1 cellular context compared by ENCODE assay signal in genomic region chr12:55829967-55830600, GRCh38.
A peak's percentile ranks its signal among the peaks of the same experiment; 100 is the strongest.
TF ChIP-seq lines count a peak whose summit lies in the region.

No MANE protein-coding gene starts in this region.

TF ChIP-seq in HepG2, 621 proteins besides CTCF, POLR2A, EP300 and RAD21 (continued from another document and continues in another):
- no peak for TF ChIP-seq GLMP (CRISPR knock-in tag; IDR thresholded peaks at IDR 0.05; ENCODE audit: borderline replicate concordance)
- peak; percentile 84 for TF ChIP-seq HNRNPLL (IDR thresholded peaks at IDR 0.05; ENCODE audit: low read depth, low read length, poor library complexity, severe bottlenecking)
- TF ChIP-seq NFKBIZ (CRISPR knock-in tag; IDR thresholded peaks at IDR 0.05), result no peak
- no peak for TF ChIP-seq ZBTB42 (CRISPR knock-in tag; IDR thresholded peaks at IDR 0.05)
- no peak for TF ChIP-seq BHLHE40 (IDR thresholded peaks at IDR 0.05; ENCODE audit: low read length)
- no peak for TF ChIP-seq CREBL2 (CRISPR knock-in tag; IDR thresholded peaks at IDR 0.05; ENCODE audit: borderline replicate concordance)
- no peak for TF ChIP-seq ARNTL (CRISPR knock-in tag; IDR thresholded peaks at IDR 0.05)
- no peak for TF ChIP-seq PRDM10 (CRISPR knock-in tag; IDR thresholded peaks at IDR 0.05; ENCODE audit: low read depth)
- no peak for TF ChIP-seq ZNF441 (CRISPR knock-in tag; IDR thresholded peaks at IDR 0.05; ENCODE audit: borderline replicate concordance)
- TF ChIP-seq NR2F6 (IDR thresholded peaks at IDR 0.05), result no peak
- TF ChIP-seq NR2F6 (CRISPR knock-in tag; IDR thresholded peaks at IDR 0.05), result 0 out of 2 replicates have a peak, but pooled peaks have one; percentile 3
- TF ChIP-seq MEF2D (CRISPR knock-in tag; IDR thresholded peaks at IDR 0.05), result no peak
- TF ChIP-seq KLF15 (CRISPR knock-in tag; IDR thresholded peaks at IDR 0.05; ENCODE audit: borderline replicate concordance), result no peak
- TF ChIP-seq, protein P1, sequence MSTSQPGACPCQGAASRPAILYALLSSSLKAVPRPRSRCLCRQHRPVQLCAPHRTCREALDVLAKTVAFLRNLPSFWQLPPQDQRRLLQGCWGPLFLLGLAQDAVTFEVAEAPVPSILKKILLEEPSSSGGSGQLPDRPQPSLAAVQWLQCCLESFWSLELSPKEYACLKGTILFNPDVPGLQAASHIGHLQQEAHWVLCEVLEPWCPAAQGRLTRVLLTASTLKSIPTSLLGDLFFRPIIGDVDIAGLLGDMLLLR (CRISPR knock-in tag; IDR thresholded peaks at IDR 0.05), result no peak
- TF ChIP-seq ZNF607 (CRISPR knock-in tag; IDR thresholded peaks at IDR 0.05; ENCODE audit: borderline replicate concordance), result peak; percentile 42; the same call in 1 of the 2 replicates
- TF ChIP-seq SMAD3 (CRISPR knock-in tag; IDR thresholded peaks at IDR 0.05), result no peak
- TF ChIP-seq ZIK1 (CRISPR knock-in tag; IDR thresholded peaks at IDR 0.05; ENCODE audit: borderline replicate concordance, low read depth), result no peak
- TF ChIP-seq ZNF746 (CRISPR knock-in tag; IDR thresholded peaks at IDR 0.05), result peak; percentile 47; the same call in 1 of the 2 replicates
- TF ChIP-seq DNMT1 (CRISPR knock-in tag; IDR thresholded peaks at IDR 0.05), result no peak
- TF ChIP-seq ESRRA (CRISPR knock-in tag; IDR thresholded peaks at IDR 0.05; ENCODE audit: low read depth), result no peak
- no peak for TF ChIP-seq SRF (IDR thresholded peaks at IDR 0.05; ENCODE audit: low read depth, low read length)
- no peak for TF ChIP-seq FOXP1 (IDR thresholded peaks at IDR 0.05)
- no peak for TF ChIP-seq FOXP1 (CRISPR knock-in tag; IDR thresholded peaks at IDR 0.05)
- TF ChIP-seq BCLAF1 (IDR thresholded peaks at IDR 0.05), result no peak
- no peak for TF ChIP-seq REPIN1 (CRISPR knock-in tag; IDR thresholded peaks at IDR 0.05; ENCODE audit: borderline replicate concordance, low read depth)
- no peak for TF ChIP-seq CBX1 (IDR thresholded peaks at IDR 0.05; ENCODE audit: low read depth)
- TF ChIP-seq ZBTB2 (CRISPR knock-in tag; IDR thresholded peaks at IDR 0.05; ENCODE audit: low read depth), result no peak
- TF ChIP-seq MEIS1 (CRISPR knock-in tag; IDR thresholded peaks at IDR 0.05; ENCODE audit: borderline replicate concordance), result no peak
- TF ChIP-seq TSC22D2 (CRISPR knock-in tag; IDR thresholded peaks at IDR 0.05; ENCODE audit: borderline replicate concordance), result no peak
- TF ChIP-seq KMT2A (CRISPR knock-in tag; IDR thresholded peaks at IDR 0.05), result no peak
- TF ChIP-seq PREB (CRISPR knock-in tag; IDR thresholded peaks at IDR 0.05), result no peak
- no peak for TF ChIP-seq RXRB (CRISPR knock-in tag; IDR thresholded peaks at IDR 0.05; ENCODE audit: borderline replicate concordance)
- no peak for TF ChIP-seq RFX3 (CRISPR knock-in tag; IDR thresholded peaks at IDR 0.05)
- TF ChIP-seq ZNF790 (CRISPR knock-in tag; IDR thresholded peaks at IDR 0.05; ENCODE audit: borderline replicate concordance), result peak; percentile 44; the same call in 1 of the 2 replicates
- no peak for TF ChIP-seq ZNF788 (CRISPR knock-in tag; IDR thresholded peaks at IDR 0.05; ENCODE audit: borderline replicate concordance)
- TF ChIP-seq, protein P2, sequence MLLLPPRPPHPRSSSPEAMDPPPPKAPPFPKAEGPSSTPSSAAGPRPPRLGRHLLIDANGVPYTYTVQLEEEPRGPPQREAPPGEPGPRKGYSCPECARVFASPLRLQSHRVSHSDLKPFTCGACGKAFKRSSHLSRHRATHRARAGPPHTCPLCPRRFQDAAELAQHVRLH (CRISPR knock-in tag; IDR thresholded peaks at IDR 0.05; ENCODE audit: borderline replicate concordance, low read depth), result no peak
- no peak for TF ChIP-seq ZNF883 (CRISPR knock-in tag; IDR thresholded peaks at IDR 0.05; ENCODE audit: not compliant biosample characterization)
- no peak for TF ChIP-seq KLF12 (CRISPR knock-in tag; IDR thresholded peaks at IDR 0.05; ENCODE audit: borderline replicate concordance)
- no peak for TF ChIP-seq NAIF1 (CRISPR knock-in tag; IDR thresholded peaks at IDR 0.05; ENCODE audit: borderline replicate concordance)
- TF ChIP-seq XRCC5 (optimal IDR thresholded peaks at IDR 0.05; ENCODE audit: low read length), result no peak
- no peak for TF ChIP-seq ZNF713 (CRISPR knock-in tag; IDR thresholded peaks at IDR 0.05)
- TF ChIP-seq, protein P3, sequence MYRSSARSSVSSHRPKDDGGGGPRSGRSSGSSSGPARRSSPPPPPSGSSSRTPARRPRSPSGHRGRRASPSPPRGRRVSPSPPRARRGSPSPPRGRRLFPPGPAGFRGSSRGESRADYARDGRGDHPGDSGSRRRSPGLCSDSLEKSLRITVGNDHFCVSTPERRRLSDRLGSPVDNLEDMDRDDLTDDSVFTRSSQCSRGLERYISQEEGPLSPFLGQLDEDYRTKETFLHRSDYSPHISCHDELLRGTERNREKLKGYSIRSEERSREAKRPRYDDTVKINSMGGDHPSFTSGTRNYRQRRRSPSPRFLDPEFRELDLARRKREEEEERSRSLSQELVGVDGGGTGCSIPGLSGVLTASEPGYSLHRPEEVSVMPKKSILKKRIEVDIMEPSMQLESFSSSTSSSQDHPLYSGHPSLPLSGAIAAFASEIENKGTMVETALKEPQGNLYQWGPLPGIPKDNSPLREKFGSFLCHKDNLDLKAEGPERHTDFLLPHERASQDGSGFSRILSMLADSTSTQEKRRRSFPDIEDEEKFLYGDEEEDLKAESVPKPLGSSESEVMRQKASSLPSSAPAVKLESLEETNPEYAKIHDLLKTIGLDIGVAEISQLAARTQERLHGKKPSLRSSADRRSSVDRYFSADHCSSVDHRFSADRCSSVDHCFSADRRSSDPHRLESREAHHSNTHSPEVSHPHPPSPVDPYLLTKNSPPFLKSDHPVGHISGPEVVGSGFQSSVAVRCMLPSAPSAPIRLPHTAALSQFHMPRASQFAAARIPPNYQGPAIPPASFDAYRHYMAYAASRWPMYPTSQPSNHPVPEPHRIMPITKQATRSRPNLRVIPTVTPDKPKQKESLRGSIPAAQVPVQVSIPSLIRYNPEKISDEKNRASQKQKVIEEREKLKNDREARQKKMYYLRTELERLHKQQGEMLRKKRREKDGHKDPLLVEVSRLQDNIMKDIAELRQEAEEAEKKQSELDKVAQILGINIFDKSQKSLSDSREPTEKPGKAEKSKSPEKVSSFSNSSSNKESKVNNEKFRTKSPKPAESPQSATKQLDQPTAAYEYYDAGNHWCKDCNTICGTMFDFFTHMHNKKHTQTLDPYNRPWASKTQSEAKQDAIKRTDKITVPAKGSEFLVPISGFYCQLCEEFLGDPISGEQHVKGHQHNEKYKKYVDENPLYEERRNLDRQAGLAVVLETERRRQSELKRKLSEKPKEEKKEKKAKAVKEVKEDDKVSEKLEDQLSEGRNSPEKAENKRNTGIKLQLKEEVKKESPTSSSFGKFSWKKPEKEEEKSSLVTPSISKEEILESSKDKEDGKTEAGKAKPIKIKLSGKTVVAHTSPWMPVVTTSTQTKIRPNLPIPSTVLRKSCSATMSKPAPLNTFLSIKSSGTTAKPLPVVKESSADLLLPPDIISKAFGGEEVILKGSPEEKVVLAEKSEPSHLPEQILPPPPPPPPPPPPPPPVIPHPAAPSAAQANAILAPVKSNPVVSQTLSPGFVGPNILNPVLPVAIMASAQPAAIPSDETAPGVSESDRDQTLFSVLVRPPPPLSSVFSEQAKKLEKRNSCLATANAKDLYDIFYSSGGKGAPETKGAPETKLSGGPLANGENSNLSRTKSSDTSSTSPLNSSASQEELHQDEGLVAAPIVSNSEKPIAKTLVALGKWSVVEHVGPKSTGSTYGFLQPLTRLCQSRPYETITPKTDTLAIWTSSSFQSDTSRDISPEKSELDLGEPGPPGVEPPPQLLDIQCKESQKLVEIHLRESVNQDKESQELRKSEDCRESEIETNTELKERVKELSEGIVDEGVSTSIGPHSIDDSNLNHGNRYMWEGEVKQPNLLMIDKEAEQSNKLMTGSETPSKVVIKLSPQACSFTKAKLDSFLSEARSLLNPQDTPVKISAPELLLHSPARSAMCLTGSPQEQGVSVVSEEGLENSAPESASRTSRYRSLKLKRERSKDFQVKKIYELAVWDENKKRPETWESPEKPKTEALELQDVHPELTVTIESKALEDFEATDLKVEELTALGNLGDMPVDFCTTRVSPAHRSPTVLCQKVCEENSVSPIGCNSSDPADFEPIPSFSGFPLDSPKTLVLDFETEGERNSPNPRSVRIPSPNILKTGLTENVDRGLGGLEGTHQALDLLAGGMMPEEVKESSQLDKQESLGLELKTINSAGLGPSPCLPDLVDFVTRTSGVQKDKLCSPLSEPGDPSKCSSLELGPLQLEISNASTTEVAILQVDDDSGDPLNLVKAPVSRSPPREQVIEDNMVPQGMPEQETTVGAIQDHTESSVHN (CRISPR knock-in tag; IDR thresholded peaks at IDR 0.05), result no peak
- TF ChIP-seq, protein P4, sequence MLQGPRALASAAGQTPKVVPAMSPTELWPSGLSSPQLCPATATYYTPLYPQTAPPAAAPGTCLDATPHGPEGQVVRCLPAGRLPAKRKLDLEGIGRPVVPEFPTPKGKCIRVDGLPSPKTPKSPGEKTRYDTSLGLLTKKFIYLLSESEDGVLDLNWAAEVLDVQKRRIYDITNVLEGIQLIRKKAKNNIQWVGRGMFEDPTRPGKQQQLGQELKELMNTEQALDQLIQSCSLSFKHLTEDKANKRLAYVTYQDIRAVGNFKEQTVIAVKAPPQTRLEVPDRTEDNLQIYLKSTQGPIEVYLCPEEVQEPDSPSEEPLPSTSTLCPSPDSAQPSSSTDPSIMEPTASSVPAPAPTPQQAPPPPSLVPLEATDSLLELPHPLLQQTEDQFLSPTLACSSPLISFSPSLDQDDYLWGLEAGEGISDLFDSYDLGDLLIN (CRISPR knock-in tag; IDR thresholded peaks at IDR 0.05; ENCODE audit: borderline replicate concordance), result no peak
- no peak for TF ChIP-seq FOXK2 (IDR thresholded peaks at IDR 0.05)
